9 cellular contexts compared by ENCODE assay signal in the genomic region with DNA sequence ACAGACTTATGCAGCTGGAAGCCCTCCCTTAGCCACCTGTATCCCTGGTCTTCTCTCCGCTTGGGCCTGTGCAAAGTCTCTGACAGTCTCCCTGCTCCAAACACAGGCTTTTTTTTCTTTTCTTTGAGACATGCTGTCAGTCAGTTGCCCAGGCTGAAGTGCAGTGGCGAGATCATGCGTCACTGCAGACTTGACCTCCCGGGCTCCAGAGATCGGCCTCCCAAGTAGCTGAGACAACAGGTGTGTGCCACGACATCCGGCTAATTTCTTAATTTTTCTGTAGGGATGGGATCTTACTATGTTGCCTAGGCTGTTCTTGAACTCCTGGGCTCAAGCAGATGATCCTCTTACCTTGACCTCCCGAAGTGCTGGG. TPM values are rescaled to one million over a fixed set of nuclear protein-coding genes. Genes with fewer than 3 reads are reported as not detected.
DNase-seq lines count a peak whose midpoint lies in the region; ATAC-seq and TF ChIP-seq lines count a peak whose summit lies in the region.
"Had no signal": no experiment of that assay in that cellular context is flagged by ENCODE, and none has a peak within 500 bp of the region (broad histone marks: within the 10 kb centered on the region; RNA-seq: fewer than 3 reads in every experiment).

No MANE protein-coding gene starts in this region.

- no peak overlapping the region for H2AFZ ChIP-seq in neural progenitor cell (replicated peaks)

- H3K36me3 Mint-ChIP-seq in CD4-positive, CD25-positive, alpha-beta regulatory T cell: peaks cover 8% of the 10 kb centered on the region
- H3K36me3 Mint-ChIP-seq in neural progenitor cell: peaks cover 10% of the 10 kb centered on the region

- H3K9me3 Mint-ChIP-seq in CD4-positive, CD25-positive, alpha-beta regulatory T cell: no peaks in the 10 kb centered on the region
- H3K9me3 Mint-ChIP-seq in neural progenitor cell: no peaks in the 10 kb centered on the region

- H3K27ac Mint-ChIP-seq in CD4-positive, CD25-positive, alpha-beta regulatory T cell: peak overlapping the region in 2 of 3 donors; percentile 100
- H3K27ac Mint-ChIP-seq in neural progenitor cell: no peak overlapping the region

- H3K4me1 Mint-ChIP-seq in CD4-positive, CD25-positive, alpha-beta regulatory T cell: peaks cover 0 to 38% (median 23%) of the 10 kb centered on the region in 4 donors
- peaks cover 22% of the 10 kb centered on the region for H3K4me1 Mint-ChIP-seq in neural progenitor cell

- peaks cover 9% of the 10 kb centered on the region for H3K79me2 ChIP-seq in neural progenitor cell (ENCODE audit: low read depth)

- no peak for TF ChIP-seq POLR2A in adrenal gland (IDR thresholded peaks at IDR 0.05)

- no peaks in the 10 kb centered on the region for H3K9me3 ChIP-seq in CD4-positive, CD25-positive, alpha-beta regulatory T cell (ENCODE audit: control insufficient read depth in 2 of 2, low read length in 2 of 2)
- no peaks in the 10 kb centered on the region for H3K9me3 ChIP-seq in adrenal gland (replicated peaks in 1 of 3)
- no peaks in the 10 kb centered on the region for H3K9me3 ChIP-seq in neural progenitor cell (ENCODE audit: low read depth)

- WGBS in adrenal gland, 4 donors: 96 to 99% (median 98%) methylated on average over 8 of the region's 8 CpGs

- intact Hi-C loops in adrenal gland (cut with DNase I): no loop called here

- H3K4me1 ChIP-seq in CD4-positive, CD25-positive, alpha-beta regulatory T cell (ENCODE audit: control insufficient read depth, insufficient read depth, low read length, poor library complexity, severe bottlenecking): peaks cover 33% of the 10 kb centered on the region
- H3K4me1 ChIP-seq in adrenal gland (replicated peaks in 1 of 2) (peaks cover 15 to 20% of the 10 kb centered on the region in 2 donors), neural progenitor cell (peaks cover 14% of the 10 kb centered on the region)

- no peaks in the 10 kb centered on the region for H3K36me3 ChIP-seq in CD4-positive, CD25-positive, alpha-beta regulatory T cell (ENCODE audit: control insufficient read depth, insufficient read depth, low read length)
- H3K36me3 ChIP-seq in adrenal gland (replicated peaks in 1 of 2): peaks cover 0 to 33% of the 10 kb centered on the region in 2 donors
- no peaks in the 10 kb centered on the region for H3K36me3 ChIP-seq in neural progenitor cell

- H3F3A ChIP-seq in neural progenitor cell (ENCODE audit: low read depth): peaks cover 35% of the 10 kb centered on the region

- TF ChIP-seq CTCF in HL-60 (IDR thresholded peaks at IDR 0.05; ENCODE audit: insufficient read depth, low read length) (no peak), adrenal gland (IDR thresholded peaks at IDR 0.05) (no peak), neural progenitor cell (IDR thresholded peaks at IDR 0.05) (no peak)

- H3K27ac ChIP-seq in CD4-positive, CD25-positive, alpha-beta regulatory T cell (ENCODE audit: insufficient read depth, low read length, poor library complexity, severe bottlenecking): no peak overlapping the region
- H3K27ac ChIP-seq in HL-60 (replicated peaks) (peak overlapping the region; percentile 99), adrenal gland (no peak overlapping the region), neural progenitor cell (no peak overlapping the region)

- no peak overlapping the region for H3K9ac ChIP-seq in neural progenitor cell

- no peak for ATAC-seq in CD4-positive, CD25-positive, alpha-beta regulatory T cell (ENCODE audit: low read depth in 2 of 2)

- peak overlapping the region in 3 of 4 donors; percentile 88 to 100 (median 94) for H3K4me3 Mint-ChIP-seq in CD4-positive, CD25-positive, alpha-beta regulatory T cell
- H3K4me3 Mint-ChIP-seq in neural progenitor cell: peak overlapping the region; percentile 98

- no peaks in the 10 kb centered on the region for H3K27me3 ChIP-seq in CD4-positive, CD25-positive, alpha-beta regulatory T cell (ENCODE audit: control insufficient read depth, insufficient read depth, low read length)
- H3K27me3 ChIP-seq in HL-60 (ENCODE audit: insufficient read depth, poor library complexity, severe bottlenecking) (no peaks in the 10 kb centered on the region), adrenal gland (no peaks in the 10 kb centered on the region), neural progenitor cell (no peaks in the 10 kb centered on the region)

- H3K27me3 Mint-ChIP-seq in CD4-positive, CD25-positive, alpha-beta regulatory T cell: peaks cover 10% of the 10 kb centered on the region
- H3K27me3 Mint-ChIP-seq in neural progenitor cell (ENCODE audit: insufficient read depth, low read depth): peaks cover 10% of the 10 kb centered on the region

- DNase-seq in CD4-positive, CD25-positive, alpha-beta regulatory T cell: no peak
- no peak for DNase-seq in HL-60 (ENCODE audit: low read depth in 1 of 2, low spot score in 1 of 2)
- peak in 6 of 7 donors; percentile 10 to 60 (median 26) for DNase-seq in adrenal gland
- DNase-seq in neural progenitor cell (ENCODE audit: low spot score): no peak
- no peak for DNase-seq in kidney glomerular epithelial cell (lab: John Stamatoyannopoulos, UW)
- DNase-seq in A172 (ENCODE audit: low spot score): no peak
- no peak for DNase-seq in RPMI8226
- DNase-seq in UCSD-AML1 (lab: John Stamatoyannopoulos, UW; ENCODE audit: unreplicated experiment): no peak
- DNase-seq: NCI-H1930 had no signal

- peak overlapping the region; percentile 83 for H3K4me2 ChIP-seq in neural progenitor cell

- H4K20me1 ChIP-seq in neural progenitor cell (ENCODE audit: low read depth): no peaks in the 10 kb centered on the region

- no peak overlapping the region for H3K4me3 ChIP-seq in CD4-positive, CD25-positive, alpha-beta regulatory T cell (ENCODE audit: low read depth, low read length)
- H3K4me3 ChIP-seq in HL-60 (replicated peaks; ENCODE audit: insufficient read depth, low read length) (no peak overlapping the region), adrenal gland (no peak overlapping the region), neural progenitor cell (no peak overlapping the region)

RNA-seq across cellular contexts. Expression of a gene that starts 1.6 kb away (rescaled TPM):
- 15.6 TPM for total RNA-seq in CD4-positive, CD25-positive, alpha-beta regulatory T cell
- polyA plus RNA-seq in CD4-positive, CD25-positive, alpha-beta regulatory T cell: 1 to 10 TPM; 7.4 to 8.9 (median 7.9) TPM
- total RNA-seq in adrenal gland (10 to 100 TPM; 13.8 to 77.0 (median 33.2) TPM), neural progenitor cell (ENCODE audit: low replicate concordance) (8.4 and 32.3 TPM in 2 replicates)
- polyA plus RNA-seq in adrenal gland: 100 to 1,000 TPM in 2 of 3 donors, 1 to 10 TPM in 1; 8.7 to 152 (median 130) TPM
- 17.4 and 17.8 TPM in 2 replicates for total RNA-seq in A172 (2014; rRNA removed; shearing (Covaris generic))

RNA-seq across cellular contexts. Expression of a gene that starts 13.2 kb away (rescaled TPM):
- 50.2 TPM for total RNA-seq in CD4-positive, CD25-positive, alpha-beta regulatory T cell
- polyA plus RNA-seq in CD4-positive, CD25-positive, alpha-beta regulatory T cell: 10 to 100 TPM in 2 of 4 donors, 1 to 10 TPM in 2; 8.7 to 17.2 (median 12.9) TPM
- total RNA-seq in adrenal gland (100 to 1,000 TPM in 1 of 8 donors, 10 to 100 TPM in 7; 19.9 to 164 (median 54.6) TPM), neural progenitor cell (ENCODE audit: low replicate concordance) (59.3 and 73.3 TPM in 2 replicates)
- 100 to 1,000 TPM in 1 of 3 donors, 10 to 100 TPM in 2; 51.1 to 193 (median 55.6) TPM for polyA plus RNA-seq in adrenal gland
- 141 and 145 TPM in 2 replicates for total RNA-seq in A172 (2014; rRNA removed; shearing (Covaris generic))

RNA-seq across cellular contexts. Expression of a gene that starts 16.7 kb away (rescaled TPM):
- 83.1 TPM for total RNA-seq in CD4-positive, CD25-positive, alpha-beta regulatory T cell
- polyA plus RNA-seq in CD4-positive, CD25-positive, alpha-beta regulatory T cell: 100 to 1,000 TPM; 210 to 273 (median 240) TPM
- total RNA-seq in adrenal gland (100 to 1,000 TPM; 146 to 246 (median 204) TPM), neural progenitor cell (ENCODE audit: low replicate concordance) (141 and 148 TPM in 2 replicates)
- polyA plus RNA-seq in adrenal gland: 100 to 1,000 TPM; 273 to 560 (median 394) TPM
- total RNA-seq in A172 (2014; rRNA removed; shearing (Covaris generic)): 32.1 and 48.2 TPM in 2 replicates

RNA-seq across cellular contexts. Expression of a gene that starts 27.7 kb away (rescaled TPM):
- total RNA-seq in CD4-positive, CD25-positive, alpha-beta regulatory T cell: 379 TPM
- polyA plus RNA-seq in CD4-positive, CD25-positive, alpha-beta regulatory T cell: 10 to 100 TPM; 34.5 to 52.4 (median 44.0) TPM
- total RNA-seq in adrenal gland (100 to 1,000 TPM; 161 to 279 (median 228) TPM), neural progenitor cell (ENCODE audit: low replicate concordance) (390 and 678 TPM in 2 replicates)
- polyA plus RNA-seq in adrenal gland: 100 to 1,000 TPM; 245 to 302 (median 254) TPM
- 545 and 619 TPM in 2 replicates for total RNA-seq in A172 (2014; rRNA removed; shearing (Covaris generic))

RNA-seq across cellular contexts. Expression of a gene that starts 52.0 kb away (rescaled TPM):
- total RNA-seq in CD4-positive, CD25-positive, alpha-beta regulatory T cell: 8.0 TPM
- polyA plus RNA-seq in CD4-positive, CD25-positive, alpha-beta regulatory T cell: 1 to 10 TPM; 4.2 to 5.7 (median 4.9) TPM
- 10 to 100 TPM; 10.2 to 20.4 (median 14.9) TPM for total RNA-seq in adrenal gland
- polyA plus RNA-seq in adrenal gland: 10 to 100 TPM in 1 of 3 donors, 1 to 10 TPM in 2; 1.7 to 12.6 (median 7.9) TPM
- 2.2 and 12.8 TPM in 2 replicates for total RNA-seq in neural progenitor cell (ENCODE audit: low replicate concordance)
- 9.0 and 11.9 TPM in 2 replicates for total RNA-seq in A172 (2014; rRNA removed; shearing (Covaris generic))

Comparison
In these comparisons a context has a peak if more than half of its experiments do, and no peak if none do; other contexts are left out.
1. DNase-seq: peak in adrenal gland (6 of 7); none in CD4-positive, CD25-positive, alpha-beta regulatory T cell (0 of 3), HL-60 (0 of 2), neural progenitor cell (single experiment), kidney glomerular epithelial cell (single experiment), A172 (single experiment), RPMI8226 (single experiment) and UCSD-AML1 (single experiment).